7 cellular contexts compared by ENCODE assay signal in genomic region chr18:25230658-25231326, GRCh38.
DNase-seq lines count a peak whose midpoint lies in the region; ATAC-seq and TF ChIP-seq lines count a peak whose summit lies in the region.

No MANE protein-coding gene starts in this region.

- no peak for TF ChIP-seq POLR2A in tibial nerve (IDR thresholded peaks at IDR 0.05)

- no peaks in the 10 kb centered on the region for H3K4me1 Mint-ChIP-seq in activated CD8-positive, alpha-beta memory T cell treated with anti-CD3 and anti-CD28 coated beads, Interleukin-2, amount 10 ng/mL, durations not matched to agents 7 days and 5 days

- H2AFZ ChIP-seq in mammary epithelial cell (ENCODE audit: low read depth, low read length), result peak overlapping the region; percentile 41

- H4K20me1 ChIP-seq in mammary epithelial cell (ENCODE audit: insufficient read depth, low read length), result no peaks in the 10 kb centered on the region

- H3K79me2 ChIP-seq in mammary epithelial cell (ENCODE audit: insufficient read depth, low read length), result no peaks in the 10 kb centered on the region

- no peak overlapping the region for H3K27ac ChIP-seq in mammary epithelial cell (ENCODE audit: insufficient read depth, low read depth, low read length)
- peak overlapping the region; percentile 55 to 74 for H3K27ac ChIP-seq in left lung
- H3K27ac ChIP-seq in tibial nerve, result peak overlapping the region in 3 of 4 donors; percentile 9 to 78 (median 71)

- DNase-seq in mammary epithelial cell, result peak; percentile 43
- peak in 1 of 2 donors; percentile 72 for DNase-seq in left lung
- DNase-seq in tibial nerve (ENCODE audit: low spot score in 2 of 2), result peak; percentile 65 to 82
- DNase-seq in effector CD4-positive, alpha-beta T cell, result no peak
- no peak for DNase-seq in activated CD8-positive, alpha-beta memory T cell treated with anti-CD3 and anti-CD28 coated beads, Interleukin-2, amount 10 ng/mL, durations not matched to agents 7 days and 5 days
- no peak for DNase-seq in SW480 (ENCODE audit: low spot score)

- no peak overlapping the region for H3K27ac Mint-ChIP-seq in activated CD8-positive, alpha-beta memory T cell treated with anti-CD3 and anti-CD28 coated beads, Interleukin-2, amount 10 ng/mL, durations not matched to agents 7 days and 5 days

- WGBS in mammary epithelial cell (ENCODE audit: low coverage, missing lambda C conversion rate), result 10% methylated on average over 10 of the region's 10 CpGs
- 5 to 7% methylated on average over 10 of the region's 10 CpGs for WGBS in tibial nerve, 2 donors

- TF ChIP-seq EP300 in tibial nerve (IDR thresholded peaks at IDR 0.05), result peak; percentile 17 to 88

- peak; percentile 72 for ATAC-seq in HG03066 (IDR thresholded peaks at IDR 0.05; ENCODE audit: low read depth, unreplicated experiment)
- peak; percentile 93 for ATAC-seq in left lung
- ATAC-seq in activated CD8-positive, alpha-beta memory T cell treated with anti-CD3 and anti-CD28 coated beads, Interleukin-2, amount 10 ng/mL, durations not matched to agents 7 days and 5 days, result no peak

- H3K9ac ChIP-seq in mammary epithelial cell (ENCODE audit: insufficient read depth, low read length), result no peak overlapping the region

- H3K27me3 ChIP-seq in mammary epithelial cell (ENCODE audit: insufficient read depth, low read length), result no peaks in the 10 kb centered on the region
- no peaks in the 10 kb centered on the region for H3K27me3 ChIP-seq in left lung
- H3K27me3 ChIP-seq in tibial nerve, result no peaks in the 10 kb centered on the region

- H3K4me3 ChIP-seq in mammary epithelial cell (replicated peaks in 1 of 3; ENCODE audit: insufficient read depth in 1 of 3, low read depth in 2 of 3, low read length in 3 of 3) (no peak overlapping the region), left lung (no peak overlapping the region), tibial nerve (peak overlapping the region in 2 of 4 donors; percentile 2 to 9)

- H3K9me3 Mint-ChIP-seq in activated CD8-positive, alpha-beta memory T cell treated with anti-CD3 and anti-CD28 coated beads, Interleukin-2, amount 10 ng/mL, durations not matched to agents 7 days and 5 days (ENCODE audit: low read depth), result no peaks in the 10 kb centered on the region

- H3K4me2 ChIP-seq in mammary epithelial cell (ENCODE audit: insufficient read depth, low read depth, low read length), result peak overlapping the region; percentile 23

- no TSS peak for BruUV-seq in mammary epithelial cell (replicated peaks; lab: Mats Ljungman, UMichigan)

- intact Hi-C loops in mammary epithelial cell (cut with micrococcal nuclease) (loop anchor here (10.0 kb wide), 1 partner anchor 356 kb away; no protein-coding TSS in a partner anchor), left lung (cut with DNase I) (loop anchor here in 1 of 2 donors (10.0 kb wide), 1 partner anchor 114 kb away; no protein-coding TSS in a partner anchor)

- no peaks in the 10 kb centered on the region for H3K36me3 Mint-ChIP-seq in activated CD8-positive, alpha-beta memory T cell treated with anti-CD3 and anti-CD28 coated beads, Interleukin-2, amount 10 ng/mL, durations not matched to agents 7 days and 5 days

- no peak for TF ChIP-seq CTCF in mammary epithelial cell (conservative IDR thresholded peaks at IDR 0.05 in 1 of 2, IDR thresholded peaks at IDR 0.05 in 1 of 2; ENCODE audit: extremely low read depth in 1 of 2, insufficient read depth in 1 of 2, low read depth in 1 of 2, low read length in 2 of 2)
- TF ChIP-seq CTCF in left lung (IDR thresholded peaks at IDR 0.05), result no peak
- TF ChIP-seq CTCF in tibial nerve (IDR thresholded peaks at IDR 0.05), result no peak

- dilution Hi-C loops in mammary epithelial cell (cut with HindIII; ENCODE audit: low sequenced_read_pairs), result no loop called here

- H3K9me3 ChIP-seq in mammary epithelial cell (replicated peaks; ENCODE audit: insufficient read depth, low read length) (no peaks in the 10 kb centered on the region), left lung (no peaks in the 10 kb centered on the region), tibial nerve (no peaks in the 10 kb centered on the region)

- H3K27me3 Mint-ChIP-seq in activated CD8-positive, alpha-beta memory T cell treated with anti-CD3 and anti-CD28 coated beads, Interleukin-2, amount 10 ng/mL, durations not matched to agents 7 days and 5 days, result no peaks in the 10 kb centered on the region

- no peaks in the 10 kb centered on the region for H3K4me1 ChIP-seq in mammary epithelial cell (ENCODE audit: insufficient read depth, low read length)
- peaks cover 23 to 40% of the 10 kb centered on the region in 2 donors for H3K4me1 ChIP-seq in left lung
- peaks cover 0 to 51% (median 6%) of the 10 kb centered on the region in 4 donors for H3K4me1 ChIP-seq in tibial nerve

- in situ Hi-C loops in mammary epithelial cell (cut with MboI; ENCODE audit: low sequenced_read_pairs in 2 of 2), result no loop called here

- no peak overlapping the region for H3K4me3 Mint-ChIP-seq in activated CD8-positive, alpha-beta memory T cell treated with anti-CD3 and anti-CD28 coated beads, Interleukin-2, amount 10 ng/mL, durations not matched to agents 7 days and 5 days

- no peaks in the 10 kb centered on the region for H3K36me3 ChIP-seq in mammary epithelial cell (ENCODE audit: insufficient read depth, low read length)
- no peaks in the 10 kb centered on the region for H3K36me3 ChIP-seq in left lung
- peaks cover 0 to 11% (median 0%) of the 10 kb centered on the region in 3 donors for H3K36me3 ChIP-seq in tibial nerve

- CTCF ChIA-PET in mammary epithelial cell (lab: Charles Lee; ENCODE audit: low non-redundant PET), result no interaction called here
- CTCF ChIA-PET in activated CD8-positive, alpha-beta memory T cell treated with anti-CD3 and anti-CD28 coated beads, Interleukin-2, amount 10 ng/mL, durations not matched to agents 7 days and 5 days (lab: Charles Lee), result no interaction called here

Comparison
In these comparisons a context has a peak if more than half of its experiments do, and no peak if none do; other contexts are left out.
1. DNase-seq: peak in mammary epithelial cell (single experiment) and tibial nerve (2 of 2); none in effector CD4-positive, alpha-beta T cell (single experiment), activated CD8-positive, alpha-beta memory T cell treated with anti-CD3 and anti-CD28 coated beads, Interleukin-2, amount 10 ng/mL, durations not matched to agents 7 days and 5 days (single experiment) and SW480 (single experiment).